ENCODE assay signal across 21 cellular contexts in the genomic region with DNA sequence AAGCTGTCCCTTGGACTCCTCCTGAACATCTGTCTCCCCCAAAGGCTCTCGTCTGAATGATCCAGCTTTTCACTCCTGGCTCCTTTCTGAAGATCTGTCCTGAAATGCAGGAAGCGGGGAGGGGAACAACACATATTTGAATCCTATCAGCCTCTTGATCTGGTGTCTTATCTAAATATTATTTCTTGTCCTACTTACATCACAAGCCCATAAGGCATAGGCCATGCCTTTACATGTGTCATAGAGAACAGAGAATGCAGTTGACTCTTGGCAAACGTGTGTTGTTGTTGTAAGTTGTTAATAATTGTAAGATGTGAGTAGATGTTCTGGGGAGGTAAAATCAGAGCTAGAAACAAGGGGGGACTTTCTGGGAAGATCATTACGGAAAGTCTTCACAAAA. TPM values are rescaled to one million over a fixed set of nuclear protein-coding genes. Genes with fewer than 3 reads are reported as not detected.
"Had no signal": no experiment of that assay in that cellular context is flagged by ENCODE, and none has a peak within 500 bp of the region (broad histone marks: within the 10 kb centered on the region; RNA-seq: fewer than 3 reads in every experiment).

No MANE protein-coding gene starts in this region.

- H3K4me1 ChIP-seq: neural progenitor cell, sigmoid colon had no signal

- H3K36me3 Mint-ChIP-seq: immature natural killer cell; natural killer cell treated with Interleukin-12 subunit alpha and Interleukin-12 subunit beta and Interleukin-15 and Interleukin-18, amount 100 ng/mL, for 72 hours; neural progenitor cell had no signal

- H2AFZ ChIP-seq: neural progenitor cell had no signal

- DNase-seq: effector memory CD8-positive, alpha-beta T cell; erythroblast; immature natural killer cell; kidney; left colon; nucleus accumbens; ovary; sigmoid colon; stimulated activated CD4-positive, alpha-beta T cell treated with anti-CD3 and anti-CD28 coated beads, Interleukin-2, amount 100 ng/mL, for 24 hours; stimulated activated CD4-positive, alpha-beta T cell treated with anti-CD3 and anti-CD28 coated beads, Interleukin-4, amount 100 ng/mL, for 4 hours; stimulated activated naive CD4-positive, alpha-beta T cell; stomach; substantia nigra; transverse colon had no signal

- H3K27ac Mint-ChIP-seq: dendritic cell treated with granulocyte-macrophage colony-stimulating factor and Interleukin-4, amounts not matched to agents 40 ng/mL and 50 ng/mL, for 4 days; effector memory CD8-positive, alpha-beta T cell; immature natural killer cell; natural killer cell treated with Interleukin-12 subunit alpha and Interleukin-12 subunit beta and Interleukin-15 and Interleukin-18, amount 100 ng/mL, for 72 hours; neural progenitor cell had no signal

- H3K36me3 ChIP-seq: neural progenitor cell, ovary, right atrium auricular region, sigmoid colon, stomach, thoracic aorta, transverse colon had no signal

- H3K9me3 ChIP-seq: ovary, right atrium auricular region, sigmoid colon, stomach, thoracic aorta, transverse colon had no signal

- H3K9me3 Mint-ChIP-seq: dendritic cell treated with granulocyte-macrophage colony-stimulating factor and Interleukin-4, amounts not matched to agents 40 ng/mL and 50 ng/mL, for 4 days; effector memory CD8-positive, alpha-beta T cell; natural killer cell treated with Interleukin-12 subunit alpha and Interleukin-12 subunit beta and Interleukin-15 and Interleukin-18, amount 100 ng/mL, for 72 hours; neural progenitor cell had no signal

- ATAC-seq: effector memory CD8-positive, alpha-beta T cell; foreskin keratinocyte; left colon; natural killer cell treated with Interleukin-12 subunit alpha and Interleukin-12 subunit beta and Interleukin-15 and Interleukin-18, amount 100 ng/mL, for 72 hours had no signal

- H3K27me3 ChIP-seq: ovary, right atrium auricular region, sigmoid colon, stomach, transverse colon had no signal

- H3K9ac ChIP-seq: neural progenitor cell had no signal

- H3K4me1 Mint-ChIP-seq: neural progenitor cell had no signal

- H3K4me3 ChIP-seq: neural progenitor cell, ovary, right atrium auricular region, sigmoid colon, skin epidermis, stomach, thoracic aorta, transverse colon had no signal

- H3K4me3 Mint-ChIP-seq: dendritic cell treated with granulocyte-macrophage colony-stimulating factor and Interleukin-4, amounts not matched to agents 40 ng/mL and 50 ng/mL, for 4 days; effector memory CD8-positive, alpha-beta T cell; immature natural killer cell; natural killer cell treated with Interleukin-12 subunit alpha and Interleukin-12 subunit beta and Interleukin-15 and Interleukin-18, amount 100 ng/mL, for 72 hours; neural progenitor cell had no signal

- H3K4me2 ChIP-seq: neural progenitor cell had no signal

- H3K27ac ChIP-seq: foreskin keratinocyte, neural progenitor cell, ovary, right atrium auricular region, sigmoid colon, stomach, thoracic aorta, transverse colon had no signal

RNA-seq across cellular contexts. Expression of a gene that starts 57.4 kb away (rescaled TPM):
- total RNA-seq: natural killer cell treated with Interleukin-12 subunit alpha and Interleukin-12 subunit beta and Interleukin-15 and Interleukin-18, amount 100 ng/mL, for 72 hours had no signal
